14 cellular contexts compared by ENCODE assay signal in genomic region chr13:86585826-86586225, GRCh38.
DNase-seq lines count a peak whose midpoint lies in the region; FAIRE-seq and TF ChIP-seq lines count a peak whose summit lies in the region.
"Had no signal": no experiment of that assay in that cellular context is flagged by ENCODE, and none has a peak within 500 bp of the region (broad histone marks: within the 10 kb centered on the region; RNA-seq: fewer than 3 reads in every experiment).

No MANE protein-coding gene starts in this region.

- H3K36me3 ChIP-seq in smooth muscle cell (ENCODE audit: low read depth): no peaks in the 10 kb centered on the region
- H3K36me3 ChIP-seq: gastrocnemius medialis, spleen had no signal

- in situ Hi-C loops in KBM-7 (cut with MboI; ENCODE audit: low pct_unique_long_range_greater_than_20kb, low sequenced_read_pairs): no loop called here

- no peaks in the 10 kb centered on the region for H3K79me2 ChIP-seq in smooth muscle cell (ENCODE audit: low read depth)

- no peak for TF ChIP-seq POLR2A in H54 (IDR thresholded peaks at IDR 0.05; ENCODE audit: low read depth, low read length)

- no peak overlapping the region for H2AFZ ChIP-seq in smooth muscle cell (ENCODE audit: low read depth)

- no peaks in the 10 kb centered on the region for H3K4me1 ChIP-seq in smooth muscle cell (ENCODE audit: low read depth)
- H3K4me1 ChIP-seq: gastrocnemius medialis, spleen had no signal

- H3K9me3 ChIP-seq in smooth muscle cell (replicated peaks; ENCODE audit: low read depth): no peaks in the 10 kb centered on the region

- DNase-seq in H54 (ENCODE audit: insufficient read length, low spot score) (no peak), amniotic epithelial cell (ENCODE audit: low read depth) (peak; percentile 97), foreskin fibroblast (peak; percentile 1 to 17), smooth muscle cell (lab: John Stamatoyannopoulos, UW; ENCODE audit: unreplicated experiment) (no peak), KBM-7 (no peak), NCI-H1105 treated with DMSO at 0.1 percent for 48 hours (lab: John Stamatoyannopoulos, UW) (no peak)
- DNase-seq in stimulated activated naive CD4-positive, alpha-beta T cell treated with Interleukin-2 at 50 U/mL for 16 hours (lab: John Stamatoyannopoulos, UW): no peak
- DNase-seq: activated CD8-positive, alpha-beta T cell treated with anti-CD3 and anti-CD28 coated beads for 36 hours; CD4-positive, alpha-beta T cell; gastrocnemius medialis; NCI-H1092; occipital lobe; spleen had no signal

- H3K4me3 ChIP-seq in foreskin fibroblast (ENCODE audit: low read depth in 1 of 2, low read length in 2 of 2) (no peak overlapping the region), smooth muscle cell (no peak overlapping the region)
- H3K4me3 ChIP-seq: gastrocnemius medialis, spleen had no signal

- TF ChIP-seq CTCF in foreskin fibroblast (IDR thresholded peaks at IDR 0.05; ENCODE audit: low read depth, low read length) (no peak), smooth muscle cell (IDR thresholded peaks at IDR 0.05; ENCODE audit: borderline replicate concordance, insufficient read depth, poor library complexity, severe bottlenecking) (no peak)

- no peaks in the 10 kb centered on the region for H3K27me3 ChIP-seq in smooth muscle cell (ENCODE audit: low read depth)
- H3K27me3 ChIP-seq: gastrocnemius medialis, spleen had no signal

- H4K20me1 ChIP-seq in smooth muscle cell (ENCODE audit: low read depth): no peaks in the 10 kb centered on the region

- no peaks in the 10 kb centered on the region for H3F3A ChIP-seq in smooth muscle cell (ENCODE audit: low read depth)

- 42% methylated on average over 2 of the region's 2 CpGs for WGBS in smooth muscle cell (ENCODE audit: low lambda C conversion rate)

- H3K4me2 ChIP-seq in smooth muscle cell: peak overlapping the region; percentile 8

- peak; percentile 52 for FAIRE-seq in H54 (lab: Jason Lieb, UNC)
- FAIRE-seq: GM12892 had no signal

- no peak overlapping the region for H3K27ac ChIP-seq in smooth muscle cell (ENCODE audit: low read depth)
- H3K27ac ChIP-seq: gastrocnemius medialis, spleen had no signal

- no peak overlapping the region for H3K9ac ChIP-seq in smooth muscle cell (ENCODE audit: low read depth)

Comparison
In these comparisons a context has a peak if more than half of its experiments do, and no peak if none do; other contexts are left out.
1. DNase-seq: peak in amniotic epithelial cell (single experiment) and foreskin fibroblast (2 of 2); none in H54 (single experiment), smooth muscle cell (single experiment), KBM-7 (single experiment), NCI-H1105 treated with DMSO at 0.1 percent for 48 hours (single experiment) and stimulated activated naive CD4-positive, alpha-beta T cell treated with Interleukin-2 at 50 U/mL for 16 hours (single experiment).